In genomic region chr7:21869785-21870402, GRCh38 we compare ENCODE assay signal across 18 cellular contexts.
DNase-seq lines count a peak whose midpoint lies in the region; ATAC-seq, FAIRE-seq and TF ChIP-seq lines count a peak whose summit lies in the region.
"Had no signal": no experiment of that assay in that cellular context is flagged by ENCODE, and none has a peak within 500 bp of the region (broad histone marks: within the 10 kb centered on the region; RNA-seq: fewer than 3 reads in every experiment).

No MANE protein-coding gene starts in this region.

- H3K4me3 Mint-ChIP-seq in astrocyte (ENCODE audit: unreplicated experiment) = no peak overlapping the region
- no peak overlapping the region for H3K4me3 Mint-ChIP-seq in activated T-helper 17 cell treated with anti-CD3 and anti-CD28 coated beads, Interleukin-2, amount 50 U/mL, for 72 hours
- H3K4me3 Mint-ChIP-seq in osteocyte (ENCODE audit: unreplicated experiment) = no peak overlapping the region
- H3K4me3 Mint-ChIP-seq: immature natural killer cell had no signal

- H3K79me2 ChIP-seq in astrocyte (ENCODE audit: insufficient read depth, low read length) = no peaks in the 10 kb centered on the region

- no peaks in the 10 kb centered on the region for H4K20me1 ChIP-seq in astrocyte (ENCODE audit: insufficient read depth, low read length)

- H3K4me1 Mint-ChIP-seq in astrocyte (ENCODE audit: low read depth, unreplicated experiment) (peaks cover 23% of the 10 kb centered on the region), osteocyte (ENCODE audit: unreplicated experiment) (no peaks in the 10 kb centered on the region)
- no peaks in the 10 kb centered on the region for H3K4me1 Mint-ChIP-seq in activated T-helper 17 cell treated with anti-CD3 and anti-CD28 coated beads, Interleukin-2, amount 50 U/mL, for 72 hours
- H3K4me1 Mint-ChIP-seq: immature natural killer cell had no signal

- TF ChIP-seq CTCF in astrocyte (IDR thresholded peaks at IDR 0.05; ENCODE audit: insufficient read depth, low read depth, low read length) (no peak), osteocyte (IDR thresholded peaks at IDR 0.05) (no peak)

- H3K4me3 ChIP-seq in astrocyte (ENCODE audit: insufficient read depth, low read depth, low read length) (no peak overlapping the region), iPS-20b (ENCODE audit: low read length) (no peak overlapping the region)
- H3K4me3 ChIP-seq: ovary had no signal

- H3K27ac Mint-ChIP-seq in astrocyte (ENCODE audit: unreplicated experiment) (peak overlapping the region; percentile 81), osteocyte (ENCODE audit: unreplicated experiment) (no peak overlapping the region)
- H3K27ac Mint-ChIP-seq in activated T-helper 17 cell treated with anti-CD3 and anti-CD28 coated beads, Interleukin-2, amount 50 U/mL, for 72 hours = no peak overlapping the region
- H3K27ac Mint-ChIP-seq: immature natural killer cell had no signal

- H3K27ac ChIP-seq in astrocyte (ENCODE audit: low read depth, low read length) (no peak overlapping the region), iPS-20b (ENCODE audit: low read length) (no peak overlapping the region)
- H3K27ac ChIP-seq: ovary had no signal

- H3K36me3 ChIP-seq in astrocyte (ENCODE audit: insufficient read depth, low read length) = no peaks in the 10 kb centered on the region
- H3K36me3 ChIP-seq in iPS-20b (ENCODE audit: insufficient read depth, low read depth, low read length) = no peaks in the 10 kb centered on the region
- H3K36me3 ChIP-seq: ovary had no signal

- no peak overlapping the region for H3K4me2 ChIP-seq in astrocyte (ENCODE audit: low read length)

- H3K27me3 Mint-ChIP-seq in astrocyte (ENCODE audit: low read depth, unreplicated experiment) (no peaks in the 10 kb centered on the region), osteocyte (ENCODE audit: unreplicated experiment) (peaks cover 2% of the 10 kb centered on the region)
- no peaks in the 10 kb centered on the region for H3K27me3 Mint-ChIP-seq in activated T-helper 17 cell treated with anti-CD3 and anti-CD28 coated beads, Interleukin-2, amount 50 U/mL, for 72 hours

- H3K36me3 Mint-ChIP-seq in astrocyte (ENCODE audit: low read depth, unreplicated experiment) = peaks cover 2% of the 10 kb centered on the region
- H3K36me3 Mint-ChIP-seq in activated T-helper 17 cell treated with anti-CD3 and anti-CD28 coated beads, Interleukin-2, amount 50 U/mL, for 72 hours (ENCODE audit: low read depth) = no peaks in the 10 kb centered on the region
- no peaks in the 10 kb centered on the region for H3K36me3 Mint-ChIP-seq in osteocyte (ENCODE audit: unreplicated experiment)
- H3K36me3 Mint-ChIP-seq: immature natural killer cell had no signal

- H3K9ac ChIP-seq in astrocyte (ENCODE audit: low read length) (no peak overlapping the region), iPS-20b (ENCODE audit: low read depth, low read length) (peak overlapping the region; percentile 0; the same call in 1 of the 2 replicates)

- ATAC-seq in GM21737 (IDR thresholded peaks at IDR 0.05; ENCODE audit: unreplicated experiment) = no peak
- no peak for ATAC-seq in activated T-helper 17 cell treated with anti-CD3 and anti-CD28 coated beads, Interleukin-2, amount 50 U/mL, for 72 hours (replicated peaks)

- H3K27me3 ChIP-seq in astrocyte (ENCODE audit: insufficient read depth, low read length) (no peaks in the 10 kb centered on the region), iPS-20b (ENCODE audit: insufficient read depth, low read length) (no peaks in the 10 kb centered on the region)
- H3K27me3 ChIP-seq: ovary had no signal

- H3K9me3 ChIP-seq in astrocyte (ENCODE audit: insufficient read depth, low read depth, low read length) (no peaks in the 10 kb centered on the region), iPS-20b (ENCODE audit: insufficient read depth, low read depth, low read length) (no peaks in the 10 kb centered on the region)

- H3K9me3 Mint-ChIP-seq in astrocyte (ENCODE audit: unreplicated experiment) (no peaks in the 10 kb centered on the region), osteocyte (ENCODE audit: unreplicated experiment) (no peaks in the 10 kb centered on the region)
- no peaks in the 10 kb centered on the region for H3K9me3 Mint-ChIP-seq in activated T-helper 17 cell treated with anti-CD3 and anti-CD28 coated beads, Interleukin-2, amount 50 U/mL, for 72 hours
- H3K9me3 Mint-ChIP-seq: immature natural killer cell had no signal

- no peaks in the 10 kb centered on the region for H3K4me1 ChIP-seq in astrocyte (ENCODE audit: insufficient read depth, low read length)
- peaks cover 59% of the 10 kb centered on the region for H3K4me1 ChIP-seq in iPS-20b (ENCODE audit: insufficient read depth, low read length)

- FAIRE-seq in astrocyte (lab: Jason Lieb, UNC) = no peak

- DNase-seq in AG08395 (ENCODE audit: low spot score) (peak; percentile 6), HK-2 (ENCODE audit: unreplicated experiment) (peak; percentile 8), astrocyte (ENCODE audit: low read depth) (peak; percentile 25), osteocyte (ENCODE audit: extremely low spot score, unreplicated experiment) (no peak)
- DNase-seq in stimulated activated CD4-positive, alpha-beta T cell treated with anti-CD3 and anti-CD28 coated beads, Interleukin-2, amount 100 ng/mL, for 24 hours = no peak
- DNase-seq: AML-193; anterior cingulate cortex; effector CD4-positive, alpha-beta T cell; foreskin melanocyte; immature natural killer cell; MM.1S; NCI-H2081 treated with DMSO at 0.1 percent for 48 hours; ovary; stimulated activated CD4-positive, alpha-beta T cell treated with anti-CD3 and anti-CD28 coated beads, Interleukin-15, amount 100 ng/mL, for 24 hours; substantia nigra had no signal

- no peak overlapping the region for H2AFZ ChIP-seq in astrocyte (ENCODE audit: low read depth, low read length)

Comparison
In these comparisons a context has a peak if more than half of its experiments do, and no peak if none do; other contexts are left out.
1. DNase-seq: peak in AG08395 (single experiment), HK-2 (single experiment) and astrocyte (single experiment); none in stimulated activated CD4-positive, alpha-beta T cell treated with anti-CD3 and anti-CD28 coated beads, Interleukin-2, amount 100 ng/mL, for 24 hours (0 of 2) and osteocyte (single experiment).